ENCODE assay signal across 8 cellular contexts in the genomic region with DNA sequence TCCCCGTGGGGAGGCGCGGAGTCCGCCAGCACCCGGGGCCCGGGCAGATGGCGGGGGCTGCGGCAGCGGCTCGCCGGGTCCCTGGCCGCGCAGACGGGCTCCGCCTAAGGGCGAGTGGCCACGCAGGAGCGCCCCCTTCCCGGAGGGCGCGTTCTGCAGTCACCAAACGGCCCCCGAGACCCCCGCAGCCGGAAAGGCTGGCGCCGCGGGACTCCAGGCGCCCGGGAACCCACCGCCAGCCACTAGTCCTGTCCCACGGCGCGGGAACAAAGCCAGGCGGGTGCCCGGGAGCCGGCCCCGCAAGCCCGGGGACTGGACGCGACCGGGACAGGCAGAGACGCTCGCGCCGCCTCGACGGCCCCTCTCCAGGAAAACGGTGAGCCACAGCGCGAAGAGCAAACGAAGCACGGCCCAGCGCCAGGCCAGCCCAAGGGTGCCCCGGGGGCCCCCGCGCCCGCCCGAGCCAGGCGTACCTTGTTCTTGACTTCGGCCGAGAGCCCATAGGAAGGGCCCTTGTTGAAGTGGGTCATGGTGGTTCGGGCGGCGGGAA. TPM values are rescaled to one million over a fixed set of nuclear protein-coding genes. Genes with fewer than 3 reads are reported as not detected.
DNase-seq lines count a peak whose midpoint lies in the region; ATAC-seq lines count a peak whose summit lies in the region.

No MANE protein-coding gene starts in this region.

- DNase-seq in Caki2 (ENCODE audit: low read depth) (peak; percentile 68), SW480 (ENCODE audit: low spot score) (peak; percentile 16), lung microvascular endothelial cell (ENCODE audit: low read depth in 2 of 2) (peak; percentile 72 to 81), superior temporal gyrus (ENCODE audit: extremely low spot score) (peak; percentile 62), epidermal melanocyte (ENCODE audit: insufficient read length, low spot score) (no peak)
- DNase-seq in effector memory CD4-positive, alpha-beta T cell: no peak

- peak overlapping the region; percentile 62 for H3K4me3 ChIP-seq in effector memory CD4-positive, alpha-beta T cell (ENCODE audit: insufficient read depth, low read depth, low read length, poor library complexity, severe bottlenecking)

- in situ Hi-C loops in Caki2 (cut with HindIII; ENCODE audit: low pct_unique_long_range_greater_than_20kb, low sequenced_read_pairs): no loop called here

- peaks cover 12% of the 10 kb centered on the region for H3K27me3 ChIP-seq in effector memory CD4-positive, alpha-beta T cell (replicated peaks; ENCODE audit: control insufficient read depth, insufficient read depth, low read length, poor library complexity, severe bottlenecking)

- peaks cover 12% of the 10 kb centered on the region for H3K4me1 ChIP-seq in effector memory CD4-positive, alpha-beta T cell (ENCODE audit: control insufficient read depth, insufficient read depth, low read length, poor library complexity, severe bottlenecking)

- H3K36me3 ChIP-seq in effector memory CD4-positive, alpha-beta T cell (ENCODE audit: control insufficient read depth, insufficient read depth, low read length): no peaks in the 10 kb centered on the region

- H3K9me3 ChIP-seq in effector memory CD4-positive, alpha-beta T cell (ENCODE audit: control insufficient read depth, low read length): no peaks in the 10 kb centered on the region

- no peak overlapping the region for H3K27ac ChIP-seq in effector memory CD4-positive, alpha-beta T cell (ENCODE audit: insufficient read depth, low read length, poor library complexity, severe bottlenecking)

- ATAC-seq in GM19035 (IDR thresholded peaks at IDR 0.05; ENCODE audit: unreplicated experiment): peak; percentile 34
- ATAC-seq in HG03196 (IDR thresholded peaks at IDR 0.05; ENCODE audit: unreplicated experiment): peak; percentile 15

RNA-seq across cellular contexts. Expression of gene CNN3, which starts 0.5 kb away (rescaled TPM):
- 95.0 and 106 TPM in 2 replicates for total RNA-seq in Caki2 (2014; rRNA removed; shearing (Covaris generic); ENCODE audit: low replicate concordance)
- total RNA-seq in lung microvascular endothelial cell: 505 and 669 TPM in 2 replicates

Comparison
In these comparisons a context has a peak if more than half of its experiments do, and no peak if none do; other contexts are left out.
1. DNase-seq: peak in Caki2 (single experiment), SW480 (single experiment), lung microvascular endothelial cell (2 of 2) and superior temporal gyrus (single experiment); none in effector memory CD4-positive, alpha-beta T cell (0 of 3) and epidermal melanocyte (single experiment).